Comparison of ENCODE assay signal across 2 cellular contexts in the genomic region with DNA sequence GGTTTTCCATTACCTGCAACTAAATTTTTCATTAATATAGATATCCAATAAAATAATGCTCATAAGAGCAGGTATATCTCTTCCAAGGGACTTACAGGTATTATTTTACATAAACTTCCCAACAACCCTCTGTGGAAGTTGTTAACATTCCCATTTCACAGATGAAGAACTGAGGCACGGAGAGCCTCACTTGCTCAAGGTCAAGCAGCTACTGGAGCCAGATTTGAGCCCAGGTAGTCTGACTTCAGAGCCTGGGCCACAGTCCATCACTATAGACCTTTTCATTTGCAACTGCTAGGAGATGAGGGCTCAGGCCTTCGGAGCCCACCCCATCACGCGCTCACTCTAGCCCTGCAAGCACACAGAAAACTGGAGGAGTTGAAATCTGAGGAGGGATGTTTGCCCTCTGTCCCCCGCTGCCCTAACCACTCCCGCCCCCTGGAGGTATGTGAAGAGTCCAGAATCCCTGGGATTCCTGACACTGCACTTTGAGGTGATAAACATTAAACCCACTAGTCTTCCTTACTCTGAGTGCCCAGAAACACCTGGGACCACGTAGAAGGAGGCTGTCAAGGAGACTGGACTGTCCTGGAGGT.
A peak's percentile ranks its signal among the peaks of the same experiment; 100 is the strongest.
TF ChIP-seq lines count a peak whose summit lies in the region.

No MANE protein-coding gene starts in this region.

TF ChIP-seq in GM23338, 12 proteins besides CTCF, POLR2A, EP300 and RAD21:
- TF ChIP-seq CREB1 (CRISPR knock-in tag; IDR thresholded peaks at IDR 0.05; ENCODE audit: low read depth), result no peak
- no peak for TF ChIP-seq ZNF114 (CRISPR knock-in tag; IDR thresholded peaks at IDR 0.05)
- TF ChIP-seq NANOG (IDR thresholded peaks at IDR 0.05; ENCODE audit: borderline replicate concordance), result no peak
- no peak for TF ChIP-seq REST (IDR thresholded peaks at IDR 0.05; ENCODE audit: unreplicated experiment)
- TF ChIP-seq ZNF331 (CRISPR knock-in tag; IDR thresholded peaks at IDR 0.05; ENCODE audit: low read depth), result no peak
- no peak for TF ChIP-seq POLR2AphosphoS5 (IDR thresholded peaks at IDR 0.05; ENCODE audit: low read depth)
- TF ChIP-seq, protein P1, sequence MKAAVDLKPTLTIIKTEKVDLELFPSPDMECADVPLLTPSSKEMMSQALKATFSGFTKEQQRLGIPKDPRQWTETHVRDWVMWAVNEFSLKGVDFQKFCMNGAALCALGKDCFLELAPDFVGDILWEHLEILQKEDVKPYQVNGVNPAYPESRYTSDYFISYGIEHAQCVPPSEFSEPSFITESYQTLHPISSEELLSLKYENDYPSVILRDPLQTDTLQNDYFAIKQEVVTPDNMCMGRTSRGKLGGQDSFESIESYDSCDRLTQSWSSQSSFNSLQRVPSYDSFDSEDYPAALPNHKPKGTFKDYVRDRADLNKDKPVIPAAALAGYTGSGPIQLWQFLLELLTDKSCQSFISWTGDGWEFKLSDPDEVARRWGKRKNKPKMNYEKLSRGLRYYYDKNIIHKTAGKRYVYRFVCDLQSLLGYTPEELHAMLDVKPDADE (IDR thresholded peaks at IDR 0.05), result no peak
- no peak for TF ChIP-seq EZH2 (IDR thresholded peaks at IDR 0.05; ENCODE audit: low read depth, unreplicated experiment)
- no peak for TF ChIP-seq JUNB (IDR thresholded peaks at IDR 0.05; ENCODE audit: unreplicated experiment)

TF ChIP-seq in H1, 55 proteins besides CTCF, POLR2A, EP300 and RAD21:
- TF ChIP-seq CBX5 (IDR thresholded peaks at IDR 0.05; ENCODE audit: low read depth, low read length) (no peak), BACH1 (IDR thresholded peaks at IDR 0.05; ENCODE audit: low read length) (peak; percentile 65), SRF (IDR thresholded peaks at IDR 0.05; ENCODE audit: low read depth, low read length) (no peak), ZNF274 (IDR thresholded peaks at IDR 0.05; ENCODE audit: borderline replicate concordance, extremely low read depth, low read length) (no peak), MAFK (IDR thresholded peaks at IDR 0.05; ENCODE audit: low read depth, low read length) (peak; percentile 40; the same call in 1 of the 2 replicates), PHF8 (conservative IDR thresholded peaks at IDR 0.05; ENCODE audit: low read depth, low read length) (no peak), CBX8 (IDR thresholded peaks at IDR 0.05; ENCODE audit: borderline replicate concordance, low read depth, low read length) (no peak), KDM1A (IDR thresholded peaks at IDR 0.05; ENCODE audit: borderline replicate concordance, low read length) (peak; percentile 68; the same call in 1 of the 2 replicates), HDAC2 (IDR thresholded peaks at IDR 0.05; ENCODE audit: borderline replicate concordance in 1 of 2, low read depth in 2 of 2, low read length in 2 of 2) (0 out of 4 replicates have a peak, but pooled peaks of 1 of the 2 experiments have one; percentile 30), CHD2 (IDR thresholded peaks at IDR 0.05; ENCODE audit: low read length) (no peak), CREB1 (IDR thresholded peaks at IDR 0.05) (no peak), KDM5A (IDR thresholded peaks at IDR 0.05; ENCODE audit: low read length) (no peak), TEAD4 (IDR thresholded peaks at IDR 0.05; ENCODE audit: low read depth, low read length) (peak; percentile 78)
- TF ChIP-seq, protein P2, sequence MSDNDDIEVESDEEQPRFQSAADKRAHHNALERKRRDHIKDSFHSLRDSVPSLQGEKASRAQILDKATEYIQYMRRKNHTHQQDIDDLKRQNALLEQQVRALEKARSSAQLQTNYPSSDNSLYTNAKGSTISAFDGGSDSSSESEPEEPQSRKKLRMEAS (IDR thresholded peaks at IDR 0.05), result no peak
TF ChIP-seq in H1: peak in this region for 5.
